Comparison of ENCODE assay signal across 19 cellular contexts in the genomic region with DNA sequence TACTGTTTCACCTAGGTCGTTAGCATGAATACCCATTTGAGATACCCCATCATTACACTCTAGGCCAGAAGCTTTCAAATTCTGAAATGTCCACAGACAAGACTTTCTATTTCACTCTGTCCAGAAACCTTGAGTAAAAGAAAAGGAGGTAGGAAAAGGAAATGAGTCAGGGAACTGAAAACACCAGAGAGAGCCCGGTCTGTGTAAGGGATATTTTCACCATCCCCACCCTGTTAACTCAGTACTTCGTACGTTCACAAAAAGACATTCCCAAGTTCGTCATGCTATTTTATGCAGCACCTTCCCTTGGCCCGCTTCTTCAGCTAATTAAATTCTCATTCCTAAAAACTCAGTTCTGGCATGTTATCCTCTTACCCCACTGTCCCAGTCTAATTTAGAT.
DNase-seq lines count a peak whose midpoint lies in the region; ATAC-seq, FAIRE-seq and TF ChIP-seq lines count a peak whose summit lies in the region.
"Had no signal": no experiment of that assay in that cellular context is flagged by ENCODE, and none has a peak within 500 bp of the region (broad histone marks: within the 10 kb centered on the region; RNA-seq: fewer than 3 reads in every experiment).

No MANE protein-coding gene starts in this region.

- H3K4me3 ChIP-seq in astrocyte (ENCODE audit: insufficient read depth, low read depth, low read length): peak overlapping the region; percentile 24
- H3K4me3 ChIP-seq in fibroblast of the aortic adventitia (ENCODE audit: low read depth, low read length): no peak overlapping the region
- H3K4me3 ChIP-seq in skeletal muscle satellite cell (ENCODE audit: low read length): peak overlapping the region; percentile 39
- no peak overlapping the region for H3K4me3 ChIP-seq in right atrium auricular region
- H3K4me3 ChIP-seq: transverse colon had no signal

- H3K27me3 ChIP-seq in astrocyte (ENCODE audit: insufficient read depth, low read length): no peaks in the 10 kb centered on the region
- H3K27me3 ChIP-seq in skeletal muscle satellite cell (ENCODE audit: control insufficient read depth, insufficient read depth, low read length): no peaks in the 10 kb centered on the region
- H3K27me3 ChIP-seq in right atrium auricular region: peaks cover 0 to 2% of the 10 kb centered on the region in 2 donors
- H3K27me3 ChIP-seq: transverse colon had no signal

- H3K27ac ChIP-seq in astrocyte (ENCODE audit: low read depth, low read length): no peak overlapping the region
- H3K27ac ChIP-seq in right atrium auricular region: no peak overlapping the region
- H3K27ac ChIP-seq: parathyroid adenoma, transverse colon had no signal

- no peak overlapping the region for H3K4me3 Mint-ChIP-seq in astrocyte (ENCODE audit: unreplicated experiment)
- no peak overlapping the region for H3K4me3 Mint-ChIP-seq in activated CD4-positive, alpha-beta T cell treated with anti-CD3 and anti-CD28 coated beads, Interleukin-2, amount 10 ng/mL, durations not matched to agents 24 days and 14 days
- H3K4me3 Mint-ChIP-seq: activated CD4-positive, alpha-beta memory T cell treated with anti-CD3 and anti-CD28 coated beads, Interleukin-2, amount 10 ng/mL, durations not matched to agents 7 days and 5 days; activated T-cell treated with anti-CD3 and anti-CD28 coated beads, Interleukin-2, amount 50 U/mL, for 4 hours; B cell; central memory CD8-positive, alpha-beta T cell had no signal

- H3K4me2 ChIP-seq in astrocyte (ENCODE audit: low read length) (peak overlapping the region; percentile 74), skeletal muscle satellite cell (ENCODE audit: low read length) (peak overlapping the region; percentile 72)

- no peaks in the 10 kb centered on the region for H4K20me1 ChIP-seq in astrocyte (ENCODE audit: insufficient read depth, low read length)

- no peaks in the 10 kb centered on the region for H3K9me3 Mint-ChIP-seq in astrocyte (ENCODE audit: unreplicated experiment)
- no peaks in the 10 kb centered on the region for H3K9me3 Mint-ChIP-seq in activated CD4-positive, alpha-beta T cell treated with anti-CD3 and anti-CD28 coated beads, Interleukin-2, amount 10 ng/mL, durations not matched to agents 24 days and 14 days
- H3K9me3 Mint-ChIP-seq: activated CD4-positive, alpha-beta memory T cell treated with anti-CD3 and anti-CD28 coated beads, Interleukin-2, amount 10 ng/mL, durations not matched to agents 7 days and 5 days had no signal

- H3K27ac Mint-ChIP-seq in astrocyte (ENCODE audit: unreplicated experiment): peak overlapping the region; percentile 37
- H3K27ac Mint-ChIP-seq in activated CD4-positive, alpha-beta T cell treated with anti-CD3 and anti-CD28 coated beads, Interleukin-2, amount 10 ng/mL, durations not matched to agents 24 days and 14 days: no peak overlapping the region
- H3K27ac Mint-ChIP-seq: activated CD4-positive, alpha-beta memory T cell treated with anti-CD3 and anti-CD28 coated beads, Interleukin-2, amount 10 ng/mL, durations not matched to agents 7 days and 5 days; B cell had no signal

- no peak for ATAC-seq in HG02588 (IDR thresholded peaks at IDR 0.05; ENCODE audit: unreplicated experiment)
- ATAC-seq: activated T-cell treated with anti-CD3 and anti-CD28 coated beads, Interleukin-2, amount 50 U/mL, for 4 hours had no signal

- H3K36me3 ChIP-seq in astrocyte (ENCODE audit: insufficient read depth, low read length): no peaks in the 10 kb centered on the region
- no peaks in the 10 kb centered on the region for H3K36me3 ChIP-seq in skeletal muscle satellite cell (ENCODE audit: insufficient read depth, low read length)
- no peaks in the 10 kb centered on the region for H3K36me3 ChIP-seq in right atrium auricular region
- H3K36me3 ChIP-seq: transverse colon had no signal

- H3K9ac ChIP-seq in astrocyte (ENCODE audit: low read length): no peak overlapping the region
- H3K9ac ChIP-seq in skeletal muscle satellite cell (ENCODE audit: low read depth, low read length): peak overlapping the region; percentile 10
- H3K9ac ChIP-seq: parathyroid adenoma had no signal

- no peaks in the 10 kb centered on the region for H3K79me2 ChIP-seq in astrocyte (ENCODE audit: insufficient read depth, low read length)
- H3K79me2 ChIP-seq: parathyroid adenoma had no signal

- H2AFZ ChIP-seq in astrocyte (ENCODE audit: low read depth, low read length): peak overlapping the region; percentile 43
- H2AFZ ChIP-seq: parathyroid adenoma had no signal

- intact Hi-C loops in activated CD4-positive, alpha-beta T cell treated with anti-CD3 and anti-CD28 coated beads, Interleukin-2, amount 10 ng/mL, durations not matched to agents 24 days and 14 days (cut with micrococcal nuclease): no loop called here

- no peaks in the 10 kb centered on the region for H3K27me3 Mint-ChIP-seq in astrocyte (ENCODE audit: low read depth, unreplicated experiment)
- no peaks in the 10 kb centered on the region for H3K27me3 Mint-ChIP-seq in activated CD4-positive, alpha-beta T cell treated with anti-CD3 and anti-CD28 coated beads, Interleukin-2, amount 10 ng/mL, durations not matched to agents 24 days and 14 days
- H3K27me3 Mint-ChIP-seq: activated CD4-positive, alpha-beta memory T cell treated with anti-CD3 and anti-CD28 coated beads, Interleukin-2, amount 10 ng/mL, durations not matched to agents 7 days and 5 days; B cell; central memory CD8-positive, alpha-beta T cell had no signal

- no peak for FAIRE-seq in astrocyte (lab: Jason Lieb, UNC)
- FAIRE-seq: GM12892 had no signal

- H3K9me3 ChIP-seq in astrocyte (ENCODE audit: insufficient read depth, low read depth, low read length): no peaks in the 10 kb centered on the region
- H3K9me3 ChIP-seq in skeletal muscle satellite cell (replicated peaks; ENCODE audit: low read length): no peaks in the 10 kb centered on the region
- H3K9me3 ChIP-seq in right atrium auricular region: no peaks in the 10 kb centered on the region
- H3K9me3 ChIP-seq: Caco-2, transverse colon had no signal

- TF ChIP-seq CTCF in astrocyte (IDR thresholded peaks at IDR 0.05; ENCODE audit: insufficient read depth, low read depth, low read length): no peak
- TF ChIP-seq CTCF in fibroblast of the aortic adventitia (IDR thresholded peaks at IDR 0.05; ENCODE audit: insufficient read depth, low read length): no peak
- TF ChIP-seq CTCF in right atrium auricular region (IDR thresholded peaks at IDR 0.05): no peak

- peaks cover 10% of the 10 kb centered on the region for H3K4me1 ChIP-seq in astrocyte (ENCODE audit: insufficient read depth, low read length)
- H3K4me1 ChIP-seq in skeletal muscle satellite cell (ENCODE audit: control insufficient read depth, insufficient read depth, low read length): peaks cover 27% of the 10 kb centered on the region
- H3K4me1 ChIP-seq in right atrium auricular region: no peaks in the 10 kb centered on the region
- H3K4me1 ChIP-seq: Caco-2, parathyroid adenoma, transverse colon had no signal

- no peaks in the 10 kb centered on the region for H3K36me3 Mint-ChIP-seq in astrocyte (ENCODE audit: low read depth, unreplicated experiment)
- no peaks in the 10 kb centered on the region for H3K36me3 Mint-ChIP-seq in activated CD4-positive, alpha-beta T cell treated with anti-CD3 and anti-CD28 coated beads, Interleukin-2, amount 10 ng/mL, durations not matched to agents 24 days and 14 days (ENCODE audit: low read depth)

- peaks cover 28% of the 10 kb centered on the region for H3K4me1 Mint-ChIP-seq in astrocyte (ENCODE audit: low read depth, unreplicated experiment)
- H3K4me1 Mint-ChIP-seq in activated CD4-positive, alpha-beta T cell treated with anti-CD3 and anti-CD28 coated beads, Interleukin-2, amount 10 ng/mL, durations not matched to agents 24 days and 14 days: no peaks in the 10 kb centered on the region
- H3K4me1 Mint-ChIP-seq: activated CD4-positive, alpha-beta memory T cell treated with anti-CD3 and anti-CD28 coated beads, Interleukin-2, amount 10 ng/mL, durations not matched to agents 7 days and 5 days; B cell; central memory CD8-positive, alpha-beta T cell had no signal

- peak; percentile 87 for DNase-seq in HT1080 (ENCODE audit: low read depth)
- peak; percentile 64 for DNase-seq in astrocyte (ENCODE audit: low read depth)
- peak; percentile 63 for DNase-seq in fibroblast of the aortic adventitia (ENCODE audit: low read depth)
- DNase-seq in activated CD4-positive, alpha-beta T cell treated with anti-CD3 and anti-CD28 coated beads, Interleukin-2, amount 10 ng/mL, durations not matched to agents 24 days and 14 days: no peak
- DNase-seq in right atrium auricular region (ENCODE audit: low spot score): no peak
- no peak for DNase-seq in DMS53 treated with DMSO at 0.1 percent for 48 hours (lab: John Stamatoyannopoulos, UW; ENCODE audit: unreplicated experiment)
- DNase-seq: activated CD4-positive, alpha-beta memory T cell treated with anti-CD3 and anti-CD28 coated beads, Interleukin-2, amount 10 ng/mL, durations not matched to agents 7 days and 5 days; activated T-cell treated with anti-CD3 and anti-CD28 coated beads, Interleukin-2, amount 50 U/mL, for 4 hours; Caco-2; GOT3; KG1; NCI-H2171; transverse colon had no signal

Comparison
In these comparisons a context has a peak if more than half of its experiments do, and no peak if none do; other contexts are left out.
1. DNase-seq: peak in HT1080 (single experiment), astrocyte (single experiment) and fibroblast of the aortic adventitia (single experiment); none in activated CD4-positive, alpha-beta T cell treated with anti-CD3 and anti-CD28 coated beads, Interleukin-2, amount 10 ng/mL, durations not matched to agents 24 days and 14 days (single experiment), right atrium auricular region (single experiment) and DMS53 treated with DMSO at 0.1 percent for 48 hours (single experiment).
2. H3K4me3 ChIP-seq: peak in astrocyte (single experiment) and skeletal muscle satellite cell (single experiment); none in fibroblast of the aortic adventitia (single experiment) and right atrium auricular region (0 of 2).